Comparison of ENCODE assay signal across 23 cellular contexts in the genomic region with DNA sequence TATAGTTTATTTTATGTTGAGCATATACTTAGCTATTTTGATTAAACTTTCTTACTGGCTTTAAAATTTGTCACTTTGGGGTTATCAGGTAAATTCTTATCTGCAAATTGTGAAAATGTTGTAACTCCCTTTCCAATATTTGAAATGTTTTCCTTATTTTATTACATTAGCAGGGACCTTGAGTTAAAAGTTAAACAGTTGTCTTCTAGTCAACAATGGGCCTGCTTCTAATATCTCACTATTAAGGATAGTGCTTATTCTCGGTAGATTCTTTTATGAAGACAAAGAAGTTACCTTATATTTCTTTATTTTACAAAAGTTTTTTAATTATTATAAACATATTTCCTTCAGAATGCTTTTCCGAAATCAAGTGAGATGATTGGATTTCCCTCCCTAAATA. TPM values are rescaled to one million over a fixed set of nuclear protein-coding genes. Genes with fewer than 3 reads are reported as not detected.
DNase-seq lines count a peak whose midpoint lies in the region; ATAC-seq, FAIRE-seq and TF ChIP-seq lines count a peak whose summit lies in the region.
"Had no signal": no experiment of that assay in that cellular context is flagged by ENCODE, and none has a peak within 500 bp of the region (broad histone marks: within the 10 kb centered on the region; RNA-seq: fewer than 3 reads in every experiment).

No MANE protein-coding gene starts in this region.

- H3K4me1 ChIP-seq in right lobe of liver (peaks cover 0 to 23% (median 0%) of the 10 kb centered on the region in 4 donors), HepG2 (ENCODE audit: insufficient read depth, low read length) (peaks cover 18% of the 10 kb centered on the region), pancreas (peaks cover 0 to 20% (median 7%) of the 10 kb centered on the region in 3 donors)

- H4K20me1 ChIP-seq in HepG2 (ENCODE audit: insufficient read depth, low read length), result no peaks in the 10 kb centered on the region
- H4K20me1 ChIP-seq: BLaER1 treated with 17β-estradiol and CSF1 and Interleukin-3, amounts not matched to agents 10 nM and 100 nM had no signal

- H2AFZ ChIP-seq in HepG2 (ENCODE audit: low read length), result no peak overlapping the region

- TF ChIP-seq CTCF in right lobe of liver (IDR thresholded peaks at IDR 0.05) (no peak), HepG2 (CRISPR knock-in tag; IDR thresholded peaks at IDR 0.05) (no peak), pancreas (IDR thresholded peaks at IDR 0.05) (no peak)

- H3K9ac ChIP-seq in HepG2 (ENCODE audit: insufficient read depth, low read depth, low read length), result no peak overlapping the region
- H3K9ac ChIP-seq: BLaER1 treated with 17β-estradiol and CSF1 and Interleukin-3, amounts not matched to agents 10 nM and 100 nM had no signal

- no peak for DNase-seq in right lobe of liver
- no peak for DNase-seq in HepG2 (ENCODE audit: low spot score)
- DNase-seq in RCC 7860 (ENCODE audit: low spot score), result no peak
- DNase-seq in pancreas, result no peak
- no peak for DNase-seq in cardiac septum (ENCODE audit: low spot score)
- DNase-seq in epidermal melanocyte (ENCODE audit: insufficient read length, low spot score), result no peak
- DNase-seq: AML-193; Caco-2; Calu3; CD4-positive, alpha-beta T cell; CD8-positive, alpha-beta T cell; DMS79 treated with DMSO at 0.1 percent for 48 hours; GDM1 had no signal

- H3K9me3 ChIP-seq in right lobe of liver, result no peaks in the 10 kb centered on the region
- H3K9me3 ChIP-seq in HepG2 (ENCODE audit: low read length), result no peaks in the 10 kb centered on the region
- H3K9me3 ChIP-seq in pancreas, result no peaks in the 10 kb centered on the region
- H3K9me3 ChIP-seq: Caco-2 had no signal

- in situ Hi-C loops in HepG2 (cut with HindIII; ENCODE audit: extremely low pct_ligation_motif_present, low pct_unique_long_range_greater_than_20kb), result no loop called here

- no peak for TF ChIP-seq RAD21 in HepG2 (CRISPR knock-in tag; IDR thresholded peaks at IDR 0.05)

- ATAC-seq in right lobe of liver, result peak in 3 of 4 donors; percentile 31 to 55 (median 50)
- no peak for ATAC-seq in HepG2
- peak in 1 of 4 donors; percentile 58 for ATAC-seq in pancreas
- no peak for ATAC-seq in GM21360 (IDR thresholded peaks at IDR 0.05; ENCODE audit: unreplicated experiment)
- ATAC-seq: CD8-positive, alpha-beta T cell; GM12878 had no signal

- H3K27me3 ChIP-seq in right lobe of liver, result no peaks in the 10 kb centered on the region
- H3K27me3 ChIP-seq in HepG2 (ENCODE audit: control insufficient read depth in 1 of 2, insufficient read depth in 2 of 2, low read length in 2 of 2), result no peaks in the 10 kb centered on the region
- H3K27me3 ChIP-seq in pancreas, result no peaks in the 10 kb centered on the region
- H3K27me3 ChIP-seq: BLaER1 treated with 17β-estradiol and CSF1 and Interleukin-3, amounts not matched to agents 10 nM and 100 nM had no signal

- no peaks in the 10 kb centered on the region for H3K79me2 ChIP-seq in HepG2 (ENCODE audit: insufficient read depth, low read length)

- intact Hi-C loops in right lobe of liver (cut with DNase I), result no loop called here
- intact Hi-C loops in HepG2 (cut with micrococcal nuclease; ENCODE audit: unreplicated experiment), result no loop called here
- intact Hi-C loops in pancreas (cut with DNase I), result no loop called here
- intact Hi-C loops in cardiac septum (cut with DNase I), result no loop called here

- POLR2A ChIA-PET in HepG2 (lab: Yijun Ruan, JAX), result no interaction called here

- H3K27ac ChIP-seq in right lobe of liver, result peak overlapping the region in 1 of 3 donors; percentile 41
- no peak overlapping the region for H3K27ac ChIP-seq in HepG2 (ENCODE audit: extremely low read length, insufficient read depth, low read length)
- H3K27ac ChIP-seq in pancreas, result no peak overlapping the region
- H3K27ac ChIP-seq: 22Rv1; BLaER1 treated with 17β-estradiol and CSF1 and Interleukin-3, amounts not matched to agents 10 nM and 100 nM; C4-2B had no signal

- CTCF ChIA-PET in HepG2 (lab: Yijun Ruan, JAX; ENCODE audit: low intra/inter-chr PET ratio, low total read pairs), result no interaction called here

- no TSS peak for BruUV-seq in HepG2 (replicated peaks; lab: Mats Ljungman, UMichigan)

- no peak overlapping the region for H3K4me2 ChIP-seq in HepG2 (ENCODE audit: low read depth, low read length)
- H3K4me2 ChIP-seq: BLaER1 treated with 17β-estradiol and CSF1 and Interleukin-3, amounts not matched to agents 10 nM and 100 nM had no signal

- H3K4me3 ChIP-seq in right lobe of liver (no peak overlapping the region), HepG2 (replicated peaks in 1 of 3; ENCODE audit: insufficient read depth in 1 of 3, low read depth in 2 of 3, low read length in 3 of 3) (no peak overlapping the region), pancreas (no peak overlapping the region)
- H3K4me3 ChIP-seq: BLaER1 treated with 17β-estradiol and CSF1 and Interleukin-3, amounts not matched to agents 10 nM and 100 nM; GM12878 had no signal

- no peaks in the 10 kb centered on the region for H3K36me3 ChIP-seq in right lobe of liver
- H3K36me3 ChIP-seq in HepG2 (replicated peaks in 1 of 2; ENCODE audit: control insufficient read depth in 1 of 2, insufficient read depth in 2 of 2, low read length in 2 of 2), result no peaks in the 10 kb centered on the region
- no peaks in the 10 kb centered on the region for H3K36me3 ChIP-seq in pancreas
- H3K36me3 ChIP-seq: BLaER1 treated with 17β-estradiol and CSF1 and Interleukin-3, amounts not matched to agents 10 nM and 100 nM had no signal

- no peak for TF ChIP-seq EP300 in HepG2 (IDR thresholded peaks at IDR 0.05; ENCODE audit: low read depth in 2 of 2, low read length in 2 of 2)
- TF ChIP-seq EP300 in HepG2 (CRISPR knock-in tag; IDR thresholded peaks at IDR 0.05; ENCODE audit: borderline replicate concordance), result no peak

- FAIRE-seq in HepG2 (lab: Jason Lieb, UNC) (no peak), G401.6 (lab: Jason Lieb, UNC) (peak; percentile 41), RCC 7860 (lab: Jason Lieb, UNC) (peak; percentile 5), pancreas (lab: Jason Lieb, UNC) (peak; percentile 47)
- FAIRE-seq: D721Med, GM12878, GM12892, GM19239 had no signal

- TF ChIP-seq POLR2A in right lobe of liver (IDR thresholded peaks at IDR 0.05) (no peak), HepG2 (IDR thresholded peaks at IDR 0.05; ENCODE audit: insufficient read depth in 1 of 2, low read depth in 2 of 2, low read length in 2 of 2) (no peak)

- 65% methylated on average over 2 of the region's 2 CpGs for WGBS in right lobe of liver (ENCODE audit: insufficient coverage, low coverage, low lambda C conversion rate, missing lambda C conversion rate)
- 88% methylated on average over 2 of the region's 2 CpGs for WGBS in HepG2 (ENCODE audit: low lambda C conversion rate)
- WGBS in pancreas, 2 donors, result 83 to 94% methylated on average over 2 of the region's 2 CpGs

TF ChIP-seq in HepG2, 621 proteins besides CTCF, POLR2A, EP300 and RAD21:
- TF ChIP-seq, protein P1, sequence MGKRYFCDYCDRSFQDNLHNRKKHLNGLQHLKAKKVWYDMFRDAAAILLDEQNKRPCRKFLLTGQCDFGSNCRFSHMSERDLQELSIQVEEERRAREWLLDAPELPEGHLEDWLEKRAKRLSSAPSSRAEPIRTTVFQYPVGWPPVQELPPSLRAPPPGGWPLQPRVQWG (CRISPR knock-in tag; IDR thresholded peaks at IDR 0.05; ENCODE audit: borderline replicate concordance, low read depth), result no peak
- no peak for TF ChIP-seq ZNF337 (CRISPR knock-in tag; IDR thresholded peaks at IDR 0.05; ENCODE audit: borderline replicate concordance, low read depth)
- TF ChIP-seq NCOA2 (CRISPR knock-in tag; IDR thresholded peaks at IDR 0.05), result no peak
- no peak for TF ChIP-seq ZBTB7A (CRISPR knock-in tag; IDR thresholded peaks at IDR 0.05)
- TF ChIP-seq IKZF4 (CRISPR knock-in tag; IDR thresholded peaks at IDR 0.05; ENCODE audit: borderline replicate concordance, low read depth, not compliant biosample characterization), result no peak

RNA-seq across cellular contexts. Expression of a gene that starts 53.7 kb away (rescaled TPM):
- total RNA-seq in right lobe of liver (10 to 100 TPM; 31.2 to 67.9 (median 41.0) TPM), HepG2 (2016; rRNA removed; fragmentation: Illumina TruSeq; extraction: Trizol) (31.3 and 34.1 TPM in 2 replicates), pancreas (10 to 100 TPM in 3 of 6 donors, 1 to 10 TPM in 3; 6.9 to 31.8 (median 11.5) TPM), cardiac septum (44.1 TPM)
- 1.7 and 3.1 TPM in 2 replicates for total RNA-seq in HepG2 (2016; cell fraction: cytosol; rRNA removed; fragmentation: Illumina TruSeq; extraction: Trizol; ENCODE audit: low read depth)
- total RNA-seq in HepG2 (2016; cell fraction: insoluble cytoplasmic fraction; rRNA removed; fragmentation: Illumina TruSeq; extraction: Trizol), result 30.9 and 33.5 TPM in 2 replicates
- 6.5 and 7.0 TPM in 2 replicates for total RNA-seq in HepG2 (2016; cell fraction: membrane; rRNA removed; fragmentation: Illumina TruSeq; extraction: Trizol)
- total RNA-seq in HepG2 (2016; cell fraction: nucleus; rRNA removed; fragmentation: Illumina TruSeq; extraction: Trizol), result 32.0 and 45.9 TPM in 2 replicates
- polyA plus RNA-seq in HepG2 (2011; rRNA removed) (9.0 and 10.0 TPM in 2 replicates), pancreas (1 to 10 TPM; 3.2 to 6.5 TPM)
- polyA plus RNA-seq in HepG2 (2011; cell fraction: cytosol; rRNA removed), result 3.4 and 7.6 TPM in 2 replicates
- 17.2 and 19.0 TPM in 2 replicates for polyA plus RNA-seq in HepG2 (2011; cell fraction: nucleus; rRNA removed)
- polyA plus RNA-seq in HepG2 (2012), result 19.9 and 20.0 TPM in 2 replicates
- polyA plus RNA-seq in HepG2 (2016; cell fraction: cytosol; fragmentation: Illumina TruSeq; extraction: Trizol; ENCODE audit: low read depth), result 0.34 and 0.38 TPM in 2 replicates
- 12.0 and 12.5 TPM in 2 replicates for polyA plus RNA-seq in HepG2 (2016; cell fraction: insoluble cytoplasmic fraction; fragmentation: Illumina TruSeq; extraction: Trizol; ENCODE audit: low read depth)
- 1.6 and 1.8 TPM in 2 replicates for polyA plus RNA-seq in HepG2 (2016; cell fraction: membrane; fragmentation: Illumina TruSeq; extraction: Trizol; ENCODE audit: low read depth)
- polyA plus RNA-seq in HepG2 (2016; cell fraction: nucleus; fragmentation: Illumina TruSeq; extraction: Trizol; ENCODE audit: insufficient read depth, low read depth), result 19.2 and 22.4 TPM in 2 replicates
- 8.4 and 12.3 TPM in 2 replicates for polyA minus RNA-seq in HepG2 (2011; rRNA and poly(A)+ RNA removed; ENCODE audit: low replicate concordance)
- 26.4 and 26.5 TPM in 2 replicates for polyA minus RNA-seq in HepG2 (2011; cell fraction: cytosol; rRNA and poly(A)+ RNA removed)
- 147 and 166 TPM in 2 replicates for polyA minus RNA-seq in HepG2 (2011; cell fraction: nucleus; rRNA and poly(A)+ RNA removed)
- total RNA-seq: A172 had no signal

Comparison
In these comparisons a context has a peak if more than half of its experiments do, and no peak if none do; other contexts are left out.
1. ATAC-seq: peak in right lobe of liver (3 of 4); none in HepG2 (single experiment) and GM21360 (single experiment).